In genomic region chr5:75142566-75143136, GRCh38 we compare ENCODE assay signal across 18 cellular contexts.
DNase-seq lines count a peak whose midpoint lies in the region; ATAC-seq and TF ChIP-seq lines count a peak whose summit lies in the region.
"Had no signal": no experiment of that assay in that cellular context is flagged by ENCODE, and none has a peak within 500 bp of the region (broad histone marks: within the 10 kb centered on the region; RNA-seq: fewer than 3 reads in every experiment).

No MANE protein-coding gene starts in this region.

- WGBS in HUES64 = 62% methylated on average over 2 of the region's 2 CpGs
- WGBS in endodermal cell (ENCODE audit: insufficient coverage in 1 of 2, insufficient read length in 1 of 2), 2 experiments = 68 to 79% methylated on average over 2 of the region's 2 CpGs

- H3K27ac Mint-ChIP-seq in activated CD8-positive, alpha-beta T cell treated with anti-CD3 and anti-CD28 coated beads for 36 hours = no peak overlapping the region
- no peak overlapping the region for H3K27ac Mint-ChIP-seq in activated CD8-positive, alpha-beta T cell treated with anti-CD3 and anti-CD28 coated beads, Interleukin-2, amount 10 ng/mL, durations not matched to agents 7 days and 5 days
- H3K27ac Mint-ChIP-seq in endodermal cell = peak overlapping the region; percentile 25
- no peak overlapping the region for H3K27ac Mint-ChIP-seq in stimulated activated effector memory CD8-positive, alpha-beta T cell treated with anti-CD3 and anti-CD28 coated beads, Interleukin-12 subunit alpha, Interleukin-12 subunit beta, amount 100 ng/mL, for 72 hours

- peaks cover 14% of the 10 kb centered on the region for H3K4me1 Mint-ChIP-seq in activated CD8-positive, alpha-beta T cell treated with anti-CD3 and anti-CD28 coated beads for 36 hours (ENCODE audit: low read depth)
- no peaks in the 10 kb centered on the region for H3K4me1 Mint-ChIP-seq in activated CD8-positive, alpha-beta T cell treated with anti-CD3 and anti-CD28 coated beads, Interleukin-2, amount 10 ng/mL, durations not matched to agents 7 days and 5 days (ENCODE audit: low read depth)
- H3K4me1 Mint-ChIP-seq in endodermal cell = peaks cover 36% of the 10 kb centered on the region
- peaks cover 6% of the 10 kb centered on the region for H3K4me1 Mint-ChIP-seq in stimulated activated effector memory CD8-positive, alpha-beta T cell treated with anti-CD3 and anti-CD28 coated beads, Interleukin-12 subunit alpha, Interleukin-12 subunit beta, amount 100 ng/mL, for 72 hours

- peak overlapping the region; percentile 57; the same call in 1 of the 2 replicates for H3K27ac ChIP-seq in HUES64 (ENCODE audit: low read depth, low read length)
- H3K27ac ChIP-seq in endodermal cell (ENCODE audit: low read depth, low read length) = no peak overlapping the region
- H3K27ac ChIP-seq: C4-2B had no signal

- no peak overlapping the region for H3K4me3 ChIP-seq in HUES64 (ENCODE audit: low read length)
- H3K4me3 ChIP-seq in endodermal cell (ENCODE audit: low read length) = peak overlapping the region; percentile 73

- H3K9ac ChIP-seq in HUES64 (ENCODE audit: low read depth, low read length) (no peak overlapping the region), endodermal cell (ENCODE audit: extremely low read depth, low read length, poor library complexity, severe bottlenecking) (no peak overlapping the region)

- ATAC-seq in activated CD8-positive, alpha-beta T cell treated with anti-CD3 and anti-CD28 coated beads for 36 hours = peak; percentile 20
- no peak for ATAC-seq in activated CD8-positive, alpha-beta T cell treated with anti-CD3 and anti-CD28 coated beads, Interleukin-2, amount 10 ng/mL, durations not matched to agents 7 days and 5 days
- peak; percentile 67 for ATAC-seq in stimulated activated effector memory CD8-positive, alpha-beta T cell treated with anti-CD3 and anti-CD28 coated beads, Interleukin-12 subunit alpha, Interleukin-12 subunit beta, amount 100 ng/mL, for 72 hours

- H3K27me3 ChIP-seq in HUES64 (ENCODE audit: insufficient read depth, low read length) (no peaks in the 10 kb centered on the region), endodermal cell (ENCODE audit: control insufficient read depth, insufficient read depth, low read length, poor library complexity, severe bottlenecking) (no peaks in the 10 kb centered on the region)

- H3K4me1 ChIP-seq in HUES64 (ENCODE audit: insufficient read depth, low read length) = peaks cover 24% of the 10 kb centered on the region
- H3K4me1 ChIP-seq in endodermal cell (ENCODE audit: control insufficient read depth, insufficient read depth, low read length) = no peaks in the 10 kb centered on the region

- H3K36me3 Mint-ChIP-seq in activated CD8-positive, alpha-beta T cell treated with anti-CD3 and anti-CD28 coated beads for 36 hours (ENCODE audit: low read depth) = no peaks in the 10 kb centered on the region
- H3K36me3 Mint-ChIP-seq in activated CD8-positive, alpha-beta T cell treated with anti-CD3 and anti-CD28 coated beads, Interleukin-2, amount 10 ng/mL, durations not matched to agents 7 days and 5 days (ENCODE audit: low read depth) = no peaks in the 10 kb centered on the region
- H3K36me3 Mint-ChIP-seq in endodermal cell (ENCODE audit: low read depth) = no peaks in the 10 kb centered on the region
- no peaks in the 10 kb centered on the region for H3K36me3 Mint-ChIP-seq in stimulated activated effector memory CD8-positive, alpha-beta T cell treated with anti-CD3 and anti-CD28 coated beads, Interleukin-12 subunit alpha, Interleukin-12 subunit beta, amount 100 ng/mL, for 72 hours

- intact Hi-C loops in activated CD8-positive, alpha-beta T cell treated with anti-CD3 and anti-CD28 coated beads for 36 hours (cut with micrococcal nuclease) = no loop called here

- H3K27me3 Mint-ChIP-seq in activated CD8-positive, alpha-beta T cell treated with anti-CD3 and anti-CD28 coated beads for 36 hours = no peaks in the 10 kb centered on the region
- H3K27me3 Mint-ChIP-seq in activated CD8-positive, alpha-beta T cell treated with anti-CD3 and anti-CD28 coated beads, Interleukin-2, amount 10 ng/mL, durations not matched to agents 7 days and 5 days (ENCODE audit: low read depth) = no peaks in the 10 kb centered on the region
- no peaks in the 10 kb centered on the region for H3K27me3 Mint-ChIP-seq in endodermal cell (ENCODE audit: insufficient read depth)

- no peak overlapping the region for H3K4me3 Mint-ChIP-seq in activated CD8-positive, alpha-beta T cell treated with anti-CD3 and anti-CD28 coated beads for 36 hours
- no peak overlapping the region for H3K4me3 Mint-ChIP-seq in activated CD8-positive, alpha-beta T cell treated with anti-CD3 and anti-CD28 coated beads, Interleukin-2, amount 10 ng/mL, durations not matched to agents 7 days and 5 days
- H3K4me3 Mint-ChIP-seq in endodermal cell = peak overlapping the region; percentile 6
- H3K4me3 Mint-ChIP-seq in stimulated activated effector memory CD8-positive, alpha-beta T cell treated with anti-CD3 and anti-CD28 coated beads, Interleukin-12 subunit alpha, Interleukin-12 subunit beta, amount 100 ng/mL, for 72 hours = no peak overlapping the region

- no peaks in the 10 kb centered on the region for H3K36me3 ChIP-seq in HUES64 (ENCODE audit: insufficient read depth, low read length)
- H3K36me3 ChIP-seq in endodermal cell (ENCODE audit: control insufficient read depth, insufficient read depth, low read length) = no peaks in the 10 kb centered on the region

- POLR2A ChIA-PET in activated CD8-positive, alpha-beta T cell treated with anti-CD3 and anti-CD28 coated beads for 36 hours (lab: Charles Lee) = no interaction called here
- POLR2A ChIA-PET in activated CD8-positive, alpha-beta T cell treated with anti-CD3 and anti-CD28 coated beads, Interleukin-2, amount 10 ng/mL, durations not matched to agents 7 days and 5 days (lab: Charles Lee) = no interaction called here

- no peaks in the 10 kb centered on the region for H3K9me3 ChIP-seq in HUES64 (ENCODE audit: insufficient read depth, low read depth, low read length)
- H3K9me3 ChIP-seq in endodermal cell (ENCODE audit: control insufficient read depth, low read length) = peaks cover 6% of the 10 kb centered on the region

- no peak for TF ChIP-seq CTCF in activated CD8-positive, alpha-beta T cell treated with anti-CD3 and anti-CD28 coated beads for 36 hours (IDR thresholded peaks at IDR 0.05)
- no peak for TF ChIP-seq CTCF in endodermal cell (conservative IDR thresholded peaks at IDR 0.05)

- no peaks in the 10 kb centered on the region for H3K9me3 Mint-ChIP-seq in activated CD8-positive, alpha-beta T cell treated with anti-CD3 and anti-CD28 coated beads for 36 hours
- H3K9me3 Mint-ChIP-seq in activated CD8-positive, alpha-beta T cell treated with anti-CD3 and anti-CD28 coated beads, Interleukin-2, amount 10 ng/mL, durations not matched to agents 7 days and 5 days (ENCODE audit: insufficient read depth) = no peaks in the 10 kb centered on the region
- H3K9me3 Mint-ChIP-seq in endodermal cell = peaks cover 11% of the 10 kb centered on the region
- H3K9me3 Mint-ChIP-seq in stimulated activated effector memory CD8-positive, alpha-beta T cell treated with anti-CD3 and anti-CD28 coated beads, Interleukin-12 subunit alpha, Interleukin-12 subunit beta, amount 100 ng/mL, for 72 hours = no peaks in the 10 kb centered on the region

- no peak for DNase-seq in activated CD8-positive, alpha-beta T cell treated with anti-CD3 and anti-CD28 coated beads for 36 hours
- no peak for DNase-seq in activated CD8-positive, alpha-beta T cell treated with anti-CD3 and anti-CD28 coated beads, Interleukin-2, amount 10 ng/mL, durations not matched to agents 7 days and 5 days
- DNase-seq in endodermal cell (peak; percentile 57), NCI-H1048 (lab: John Stamatoyannopoulos, UW) (no peak), NCI-H2081 treated with DMSO at 0.1 percent for 48 hours (lab: John Stamatoyannopoulos, UW) (no peak), KG1 (lab: John Stamatoyannopoulos, UW) (no peak)
- DNase-seq in stimulated activated effector memory CD8-positive, alpha-beta T cell treated with anti-CD3 and anti-CD28 coated beads, Interleukin-12 subunit alpha, Interleukin-12 subunit beta, amount 100 ng/mL, for 72 hours (ENCODE audit: low spot score in 2 of 2) = no peak
- DNase-seq: DMS53, GDM1, NCI-H1417, NCI-H187, NCI-H2107, NCI-H446 treated with DMSO at 0.1 percent for 48 hours, NCI-H526 treated with DMSO at 0.1 percent for 48 hours, OCI-M1, Right ventricle myocardium superior had no signal

- CTCF ChIA-PET in activated CD8-positive, alpha-beta T cell treated with anti-CD3 and anti-CD28 coated beads for 36 hours (lab: Charles Lee) = interaction anchor here (0.7 kb wide), 1 partner anchor 122 kb away, joined by 3 read pairs; no protein-coding TSS in a partner anchor
- CTCF ChIA-PET in activated CD8-positive, alpha-beta T cell treated with anti-CD3 and anti-CD28 coated beads, Interleukin-2, amount 10 ng/mL, durations not matched to agents 7 days and 5 days (lab: Charles Lee) = no interaction called here
